Comparison of ENCODE assay signal across 1 cellular context in the genomic region with DNA sequence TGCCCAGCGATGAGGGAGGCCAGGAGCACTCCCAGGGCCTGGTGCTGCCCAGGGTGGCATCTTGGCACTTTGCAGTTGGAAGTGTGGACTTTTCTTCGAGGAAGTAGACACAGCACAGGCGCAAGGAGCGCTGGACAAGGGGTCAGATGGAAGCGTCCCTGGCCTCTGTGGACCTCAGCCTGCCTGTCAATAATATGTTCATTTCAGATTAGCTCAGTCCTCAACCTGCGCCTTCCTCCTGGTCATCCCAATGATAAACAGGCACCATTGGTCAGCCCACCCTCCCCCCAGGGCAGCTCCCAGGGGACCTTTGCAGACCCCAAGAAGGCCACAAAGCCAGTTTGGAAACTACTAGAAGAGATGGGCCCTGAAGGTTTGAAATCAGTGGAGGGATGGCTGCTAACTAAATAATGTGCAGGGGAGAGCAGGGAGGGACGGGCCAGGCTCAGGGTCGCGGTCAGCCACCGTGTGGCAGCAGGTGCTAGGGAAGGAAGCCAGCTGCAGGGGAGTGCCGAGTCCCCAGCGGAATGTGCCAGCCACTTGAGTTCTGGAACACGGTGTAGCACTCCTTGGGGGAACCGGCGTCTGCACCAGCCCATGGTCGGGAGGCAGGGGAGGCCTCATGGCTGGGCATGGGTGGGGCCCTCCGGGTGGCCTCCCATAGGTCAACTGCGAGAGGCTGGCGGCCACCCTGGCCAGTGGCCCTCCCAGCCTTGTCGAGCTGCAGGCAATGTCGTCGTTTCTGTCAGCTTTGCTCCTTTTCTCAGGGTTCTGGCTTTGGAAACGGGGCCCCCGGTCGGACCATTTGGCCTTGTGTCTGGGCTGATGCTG.
TF ChIP-seq lines count a peak whose summit lies in the region.

No MANE protein-coding gene starts in this region.

TF ChIP-seq in WTC11, 78 proteins besides CTCF, POLR2A, EP300 and RAD21 (continued from another document):
- TF ChIP-seq, protein P1, sequence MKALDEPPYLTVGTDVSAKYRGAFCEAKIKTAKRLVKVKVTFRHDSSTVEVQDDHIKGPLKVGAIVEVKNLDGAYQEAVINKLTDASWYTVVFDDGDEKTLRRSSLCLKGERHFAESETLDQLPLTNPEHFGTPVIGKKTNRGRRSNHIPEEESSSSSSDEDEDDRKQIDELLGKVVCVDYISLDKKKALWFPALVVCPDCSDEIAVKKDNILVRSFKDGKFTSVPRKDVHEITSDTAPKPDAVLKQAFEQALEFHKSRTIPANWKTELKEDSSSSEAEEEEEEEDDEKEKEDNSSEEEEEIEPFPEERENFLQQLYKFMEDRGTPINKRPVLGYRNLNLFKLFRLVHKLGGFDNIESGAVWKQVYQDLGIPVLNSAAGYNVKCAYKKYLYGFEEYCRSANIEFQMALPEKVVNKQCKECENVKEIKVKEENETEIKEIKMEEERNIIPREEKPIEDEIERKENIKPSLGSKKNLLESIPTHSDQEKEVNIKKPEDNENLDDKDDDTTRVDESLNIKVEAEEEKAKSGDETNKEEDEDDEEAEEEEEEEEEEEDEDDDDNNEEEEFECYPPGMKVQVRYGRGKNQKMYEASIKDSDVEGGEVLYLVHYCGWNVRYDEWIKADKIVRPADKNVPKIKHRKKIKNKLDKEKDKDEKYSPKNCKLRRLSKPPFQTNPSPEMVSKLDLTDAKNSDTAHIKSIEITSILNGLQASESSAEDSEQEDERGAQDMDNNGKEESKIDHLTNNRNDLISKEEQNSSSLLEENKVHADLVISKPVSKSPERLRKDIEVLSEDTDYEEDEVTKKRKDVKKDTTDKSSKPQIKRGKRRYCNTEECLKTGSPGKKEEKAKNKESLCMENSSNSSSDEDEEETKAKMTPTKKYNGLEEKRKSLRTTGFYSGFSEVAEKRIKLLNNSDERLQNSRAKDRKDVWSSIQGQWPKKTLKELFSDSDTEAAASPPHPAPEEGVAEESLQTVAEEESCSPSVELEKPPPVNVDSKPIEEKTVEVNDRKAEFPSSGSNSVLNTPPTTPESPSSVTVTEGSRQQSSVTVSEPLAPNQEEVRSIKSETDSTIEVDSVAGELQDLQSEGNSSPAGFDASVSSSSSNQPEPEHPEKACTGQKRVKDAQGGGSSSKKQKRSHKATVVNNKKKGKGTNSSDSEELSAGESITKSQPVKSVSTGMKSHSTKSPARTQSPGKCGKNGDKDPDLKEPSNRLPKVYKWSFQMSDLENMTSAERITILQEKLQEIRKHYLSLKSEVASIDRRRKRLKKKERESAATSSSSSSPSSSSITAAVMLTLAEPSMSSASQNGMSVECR (CRISPR knock-in tag; IDR thresholded peaks at IDR 0.05; ENCODE audit: borderline replicate concordance) = no peak
- TF ChIP-seq, protein P2, sequence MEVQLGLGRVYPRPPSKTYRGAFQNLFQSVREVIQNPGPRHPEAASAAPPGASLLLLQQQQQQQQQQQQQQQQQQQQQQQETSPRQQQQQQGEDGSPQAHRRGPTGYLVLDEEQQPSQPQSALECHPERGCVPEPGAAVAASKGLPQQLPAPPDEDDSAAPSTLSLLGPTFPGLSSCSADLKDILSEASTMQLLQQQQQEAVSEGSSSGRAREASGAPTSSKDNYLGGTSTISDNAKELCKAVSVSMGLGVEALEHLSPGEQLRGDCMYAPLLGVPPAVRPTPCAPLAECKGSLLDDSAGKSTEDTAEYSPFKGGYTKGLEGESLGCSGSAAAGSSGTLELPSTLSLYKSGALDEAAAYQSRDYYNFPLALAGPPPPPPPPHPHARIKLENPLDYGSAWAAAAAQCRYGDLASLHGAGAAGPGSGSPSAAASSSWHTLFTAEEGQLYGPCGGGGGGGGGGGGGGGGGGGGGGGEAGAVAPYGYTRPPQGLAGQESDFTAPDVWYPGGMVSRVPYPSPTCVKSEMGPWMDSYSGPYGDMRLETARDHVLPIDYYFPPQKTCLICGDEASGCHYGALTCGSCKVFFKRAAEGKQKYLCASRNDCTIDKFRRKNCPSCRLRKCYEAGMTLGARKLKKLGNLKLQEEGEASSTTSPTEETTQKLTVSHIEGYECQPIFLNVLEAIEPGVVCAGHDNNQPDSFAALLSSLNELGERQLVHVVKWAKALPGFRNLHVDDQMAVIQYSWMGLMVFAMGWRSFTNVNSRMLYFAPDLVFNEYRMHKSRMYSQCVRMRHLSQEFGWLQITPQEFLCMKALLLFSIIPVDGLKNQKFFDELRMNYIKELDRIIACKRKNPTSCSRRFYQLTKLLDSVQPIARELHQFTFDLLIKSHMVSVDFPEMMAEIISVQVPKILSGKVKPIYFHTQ (CRISPR knock-in tag; IDR thresholded peaks at IDR 0.05) = no peak
- TF ChIP-seq HMGA2 (CRISPR knock-in tag; IDR thresholded peaks at IDR 0.05) (no peak), MLX (CRISPR knock-in tag; IDR thresholded peaks at IDR 0.05) (no peak), JAZF1 (CRISPR knock-in tag; IDR thresholded peaks at IDR 0.05) (no peak), CBFB (CRISPR knock-in tag; IDR thresholded peaks at IDR 0.05; ENCODE audit: low read depth) (no peak), ZNF232 (CRISPR knock-in tag; IDR thresholded peaks at IDR 0.05) (no peak)
- TF ChIP-seq, protein P3, sequence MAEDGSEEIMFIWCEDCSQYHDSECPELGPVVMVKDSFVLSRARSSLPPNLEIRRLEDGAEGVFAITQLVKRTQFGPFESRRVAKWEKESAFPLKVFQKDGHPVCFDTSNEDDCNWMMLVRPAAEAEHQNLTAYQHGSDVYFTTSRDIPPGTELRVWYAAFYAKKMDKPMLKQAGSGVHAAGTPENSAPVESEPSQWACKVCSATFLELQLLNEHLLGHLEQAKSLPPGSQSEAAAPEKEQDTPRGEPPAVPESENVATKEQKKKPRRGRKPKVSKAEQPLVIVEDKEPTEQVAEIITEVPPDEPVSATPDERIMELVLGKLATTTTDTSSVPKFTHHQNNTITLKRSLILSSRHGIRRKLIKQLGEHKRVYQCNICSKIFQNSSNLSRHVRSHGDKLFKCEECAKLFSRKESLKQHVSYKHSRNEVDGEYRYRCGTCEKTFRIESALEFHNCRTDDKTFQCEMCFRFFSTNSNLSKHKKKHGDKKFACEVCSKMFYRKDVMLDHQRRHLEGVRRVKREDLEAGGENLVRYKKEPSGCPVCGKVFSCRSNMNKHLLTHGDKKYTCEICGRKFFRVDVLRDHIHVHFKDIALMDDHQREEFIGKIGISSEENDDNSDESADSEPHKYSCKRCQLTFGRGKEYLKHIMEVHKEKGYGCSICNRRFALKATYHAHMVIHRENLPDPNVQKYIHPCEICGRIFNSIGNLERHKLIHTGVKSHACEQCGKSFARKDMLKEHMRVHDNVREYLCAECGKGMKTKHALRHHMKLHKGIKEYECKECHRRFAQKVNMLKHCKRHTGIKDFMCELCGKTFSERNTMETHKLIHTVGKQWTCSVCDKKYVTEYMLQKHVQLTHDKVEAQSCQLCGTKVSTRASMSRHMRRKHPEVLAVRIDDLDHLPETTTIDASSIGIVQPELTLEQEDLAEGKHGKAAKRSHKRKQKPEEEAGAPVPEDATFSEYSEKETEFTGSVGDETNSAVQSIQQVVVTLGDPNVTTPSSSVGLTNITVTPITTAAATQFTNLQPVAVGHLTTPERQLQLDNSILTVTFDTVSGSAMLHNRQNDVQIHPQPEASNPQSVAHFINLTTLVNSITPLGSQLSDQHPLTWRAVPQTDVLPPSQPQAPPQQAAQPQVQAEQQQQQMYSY (CRISPR knock-in tag; IDR thresholded peaks at IDR 0.05) = no peak
TF ChIP-seq in WTC11: peak in this region for 0.
